Comparison of ENCODE assay signal across 20 cellular contexts in the genomic region with DNA sequence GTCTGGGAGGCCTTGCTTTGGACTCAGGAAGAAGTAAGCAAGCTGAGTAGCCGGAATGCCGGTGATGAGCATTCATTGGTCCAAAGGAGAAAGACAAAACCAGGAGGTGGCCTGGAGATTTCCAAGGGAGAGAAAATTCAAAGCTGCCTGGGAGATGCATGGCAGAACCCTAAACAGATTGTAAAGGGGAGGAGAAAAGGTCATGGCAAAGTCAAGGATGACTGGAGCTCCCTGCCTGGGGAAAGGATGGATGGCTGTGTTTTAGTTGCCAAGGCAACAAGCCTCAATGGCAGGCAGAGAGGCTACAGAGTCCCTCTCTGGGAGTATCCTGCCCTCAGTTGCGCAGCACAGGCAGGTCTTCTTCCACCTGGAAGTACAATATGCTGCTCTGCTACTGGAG.
"Had no signal": no experiment of that assay in that cellular context is flagged by ENCODE, and none has a peak within 500 bp of the region (broad histone marks: within the 10 kb centered on the region; RNA-seq: fewer than 3 reads in every experiment).

No MANE protein-coding gene starts in this region.

- DNase-seq: dorsolateral prefrontal cortex; effector CD8-positive, alpha-beta T cell; heart left ventricle; hippocampal formation; left colon; mesendoderm; naive B cell; posterior cingulate gyrus; sigmoid colon; stimulated activated CD4-positive, alpha-beta T cell treated with anti-CD3 and anti-CD28 coated beads, Interleukin-2, amount 100 ng/mL, for 24 hours; stimulated activated CD4-positive, alpha-beta T cell treated with anti-CD3 and anti-CD28 coated beads, Interleukin-4, amount 100 ng/mL, for 4 hours; stimulated activated naive B cell treated with anti-CD40 and anti-IgM and Interleukin-4, amounts not matched to agents 10 μg/mL and 1 μg/mL and 100 μg/mL, for 72 hours; stimulated activated naive CD8-positive, alpha-beta T cell treated with anti-CD3 and anti-CD28 coated beads, Interleukin-15, amount 100 ng/mL, for 72 hours; testis; upper lobe of right lung had no signal

- H3K36me3 ChIP-seq: heart left ventricle, sigmoid colon, tibial nerve, upper lobe of right lung, vagina had no signal

- H3K9me3 ChIP-seq: heart left ventricle, sigmoid colon, testis, tibial nerve, upper lobe of right lung, vagina had no signal

- H3K27me3 ChIP-seq: dorsolateral prefrontal cortex, heart left ventricle, sigmoid colon, testis, tibial nerve, upper lobe of right lung, vagina had no signal

- H3K36me3 Mint-ChIP-seq: naive B cell; stimulated activated naive B cell treated with anti-CD40 and anti-IgM and Interleukin-4, amounts not matched to agents 10 μg/mL and 1 μg/mL and 100 μg/mL, for 72 hours had no signal

- H3K4me1 Mint-ChIP-seq: naive B cell; stimulated activated naive B cell treated with anti-CD40 and anti-IgM and Interleukin-4, amounts not matched to agents 10 μg/mL and 1 μg/mL and 100 μg/mL, for 72 hours; stimulated activated naive CD8-positive, alpha-beta T cell treated with anti-CD3 and anti-CD28 coated beads, Interleukin-15, amount 100 ng/mL, for 72 hours had no signal

- H3K27ac ChIP-seq: dorsolateral prefrontal cortex, heart left ventricle, sigmoid colon, skin epidermis, testis, tibial nerve, upper lobe of right lung, vagina had no signal

- H3K4me3 Mint-ChIP-seq: naive B cell; nephron; stimulated activated naive B cell treated with anti-CD40 and anti-IgM and Interleukin-4, amounts not matched to agents 10 μg/mL and 1 μg/mL and 100 μg/mL, for 72 hours; stimulated activated naive CD8-positive, alpha-beta T cell treated with anti-CD3 and anti-CD28 coated beads, Interleukin-15, amount 100 ng/mL, for 72 hours had no signal

- ATAC-seq: esophagus mucosa; heart left ventricle; left colon; stimulated activated naive B cell treated with anti-CD40 and anti-IgM and Interleukin-4, amounts not matched to agents 10 μg/mL and 1 μg/mL and 100 μg/mL, for 72 hours; stimulated activated naive CD8-positive, alpha-beta T cell treated with anti-CD3 and anti-CD28 coated beads, Interleukin-15, amount 100 ng/mL, for 72 hours; upper lobe of right lung had no signal

- H3K4me1 ChIP-seq: testis, tibial nerve, upper lobe of right lung, vagina had no signal

- H3K27ac Mint-ChIP-seq: naive B cell; nephron; stimulated activated naive B cell treated with anti-CD40 and anti-IgM and Interleukin-4, amounts not matched to agents 10 μg/mL and 1 μg/mL and 100 μg/mL, for 72 hours had no signal

- H3K9me3 Mint-ChIP-seq: naive B cell; nephron; stimulated activated naive B cell treated with anti-CD40 and anti-IgM and Interleukin-4, amounts not matched to agents 10 μg/mL and 1 μg/mL and 100 μg/mL, for 72 hours; stimulated activated naive CD8-positive, alpha-beta T cell treated with anti-CD3 and anti-CD28 coated beads, Interleukin-15, amount 100 ng/mL, for 72 hours had no signal

- H3K4me3 ChIP-seq: dorsolateral prefrontal cortex, heart left ventricle, sigmoid colon, skin epidermis, testis, tibial nerve, upper lobe of right lung, vagina had no signal
